Comparison of ENCODE assay signal across 27 cellular contexts in genomic region chr18:13809521-13810252, GRCh38. TPM values are rescaled to one million over a fixed set of nuclear protein-coding genes. Genes with fewer than 3 reads are reported as not detected.
A peak's percentile ranks its signal among the peaks of the same experiment; 100 is the strongest.
DNase-seq lines count a peak whose midpoint lies in the region; ATAC-seq and TF ChIP-seq lines count a peak whose summit lies in the region.
"Had no signal": no experiment of that assay in that cellular context is flagged by ENCODE, and none has a peak within 500 bp of the region (broad histone marks: within the 10 kb centered on the region; RNA-seq: fewer than 3 reads in every experiment).

No MANE protein-coding gene starts in this region.

- CTCF ChIA-PET in Calu3 (lab: Charles Lee) = interaction anchor here (1.2 kb wide), 1 partner anchor 12 kb away, joined by 3 read pairs; no protein-coding TSS in a partner anchor

- DNase-seq in Calu3 (peak; percentile 39), endothelial cell (ENCODE audit: low spot score) (no peak), H4 (ENCODE audit: low spot score) (no peak), left ventricle myocardium inferior (no peak), NCI-H226 (no peak)
- DNase-seq: activated CD4-positive, alpha-beta memory T cell treated with anti-CD3 and anti-CD28 coated beads for 36 hours; activated gamma-delta T cell; activated T-cell treated with anti-CD3 and anti-CD28 coated beads for 4 hours; effector memory CD8-positive, alpha-beta T cell; HCEC 1CT; Kasumi-1; left cardiac atrium; NCI-H187; NCI-H446 treated with DMSO at 0.1 percent for 48 hours; right cardiac atrium; SK-N-SH; stimulated activated CD4-positive, alpha-beta T cell treated with anti-CD3 and anti-CD28 coated beads, Interleukin-12 subunit alpha, Interleukin-12 subunit beta, amount 100 ng/mL, for 4 hours had no signal

- peak overlapping the region; percentile 75 for H3K27ac Mint-ChIP-seq in Calu3 (ENCODE audit: unreplicated experiment)
- peak overlapping the region; percentile 59 for H3K27ac Mint-ChIP-seq in endothelial cell (ENCODE audit: unreplicated experiment)
- H3K27ac Mint-ChIP-seq: activated CD4-positive, alpha-beta memory T cell treated with anti-CD3 and anti-CD28 coated beads for 36 hours; effector memory CD8-positive, alpha-beta T cell; natural killer cell treated with Interleukin-12 subunit alpha and Interleukin-12 subunit beta and Interleukin-15 and Interleukin-18, amount 100 ng/mL, for 72 hours; T-helper 2 cell treated with Interferon-gamma antibody and Interleukin-4, amounts not matched to agents 5 μg/mL and 100 μg/mL, for 36 hours had no signal

- H3K4me3 ChIP-seq in HUES64 (ENCODE audit: low read length) = peak overlapping the region; percentile 23
- peak overlapping the region in 1 of 2 donors; percentile 20 for H3K4me3 ChIP-seq in mucosa of rectum (ENCODE audit: low read length in 2 of 2)
- no peak overlapping the region for H3K4me3 ChIP-seq in left ventricle myocardium inferior
- H3K4me3 ChIP-seq: BLaER1 treated with 17β-estradiol and CSF1 and Interleukin-3, amounts not matched to agents 10 nM and 100 nM; body of pancreas; pancreas had no signal

- no TSS peak for BruUV-seq in Calu3 (replicated peaks; lab: Mats Ljungman, UMichigan)

- H3K4me1 ChIP-seq in HUES64 (ENCODE audit: insufficient read depth, low read length) (peaks cover 47% of the 10 kb centered on the region), mucosa of rectum (ENCODE audit: control insufficient read depth in 2 of 2, insufficient read depth in 2 of 2, low read length in 2 of 2) (peaks cover 13 to 18% of the 10 kb centered on the region in 2 donors), left ventricle myocardium inferior (no peaks in the 10 kb centered on the region)
- H3K4me1 ChIP-seq: BLaER1 treated with 17β-estradiol and CSF1 and Interleukin-3, amounts not matched to agents 10 nM and 100 nM had no signal

- H3K9me3 Mint-ChIP-seq in Calu3 (ENCODE audit: low read depth, unreplicated experiment) (peaks cover 7% of the 10 kb centered on the region), endothelial cell (ENCODE audit: unreplicated experiment) (no peaks in the 10 kb centered on the region)
- H3K9me3 Mint-ChIP-seq: activated CD4-positive, alpha-beta memory T cell treated with anti-CD3 and anti-CD28 coated beads for 36 hours; effector memory CD8-positive, alpha-beta T cell; natural killer cell treated with Interleukin-12 subunit alpha and Interleukin-12 subunit beta and Interleukin-15 and Interleukin-18, amount 100 ng/mL, for 72 hours; T-helper 2 cell treated with Interferon-gamma antibody and Interleukin-4, amounts not matched to agents 5 μg/mL and 100 μg/mL, for 36 hours had no signal

- ATAC-seq in GM21717 (IDR thresholded peaks at IDR 0.05; ENCODE audit: unreplicated experiment) = no peak
- ATAC-seq: effector memory CD8-positive, alpha-beta T cell; left cardiac atrium; natural killer cell treated with Interleukin-12 subunit alpha and Interleukin-12 subunit beta and Interleukin-15 and Interleukin-18, amount 100 ng/mL, for 72 hours; right cardiac atrium had no signal

- H3K27ac ChIP-seq in HUES64 (ENCODE audit: low read depth, low read length) = peak overlapping the region; percentile 89
- peak overlapping the region; percentile 57 to 69 for H3K27ac ChIP-seq in mucosa of rectum (ENCODE audit: low read depth in 2 of 2, low read length in 2 of 2)
- H3K27ac ChIP-seq in left ventricle myocardium inferior (replicated peaks) = no peak overlapping the region
- H3K27ac ChIP-seq: BLaER1 treated with 17β-estradiol and CSF1 and Interleukin-3, amounts not matched to agents 10 nM and 100 nM had no signal

- H3K27me3 Mint-ChIP-seq in Calu3 (ENCODE audit: unreplicated experiment) (no peaks in the 10 kb centered on the region), endothelial cell (ENCODE audit: unreplicated experiment) (peaks cover under 1% of the 10 kb centered on the region)

- peaks cover 47% of the 10 kb centered on the region for H3K4me1 Mint-ChIP-seq in Calu3 (ENCODE audit: low read depth, unreplicated experiment)
- H3K4me1 Mint-ChIP-seq in endothelial cell (ENCODE audit: unreplicated experiment) = peaks cover 44% of the 10 kb centered on the region

- no peaks in the 10 kb centered on the region for H3K36me3 ChIP-seq in HUES64 (ENCODE audit: insufficient read depth, low read length)
- H3K36me3 ChIP-seq in mucosa of rectum (ENCODE audit: control insufficient read depth in 2 of 2, insufficient read depth in 2 of 2, low read length in 2 of 2) = no peaks in the 10 kb centered on the region
- no peaks in the 10 kb centered on the region for H3K36me3 ChIP-seq in left ventricle myocardium inferior
- H3K36me3 ChIP-seq: BLaER1 treated with 17β-estradiol and CSF1 and Interleukin-3, amounts not matched to agents 10 nM and 100 nM; pancreas had no signal

- peak overlapping the region; percentile 33; the same call in 1 of the 2 replicates for H3K9ac ChIP-seq in HUES64 (ENCODE audit: low read depth, low read length)
- no peak overlapping the region for H3K9ac ChIP-seq in mucosa of rectum (ENCODE audit: low read depth in 1 of 2, low read length in 2 of 2)
- H3K9ac ChIP-seq: BLaER1 treated with 17β-estradiol and CSF1 and Interleukin-3, amounts not matched to agents 10 nM and 100 nM; SK-N-SH had no signal

- intact Hi-C loops in Calu3 (cut with micrococcal nuclease; ENCODE audit: unreplicated experiment) = no loop called here
- intact Hi-C loops in left ventricle myocardium inferior (cut with micrococcal nuclease) = no loop called here

- 38% methylated on average over 5 of the region's 5 CpGs for WGBS in HUES64

- H3K36me3 Mint-ChIP-seq in Calu3 (ENCODE audit: insufficient read depth, unreplicated experiment) (peaks cover 12% of the 10 kb centered on the region), endothelial cell (ENCODE audit: low read depth, unreplicated experiment) (no peaks in the 10 kb centered on the region)
- H3K36me3 Mint-ChIP-seq: activated CD4-positive, alpha-beta memory T cell treated with anti-CD3 and anti-CD28 coated beads for 36 hours; natural killer cell treated with Interleukin-12 subunit alpha and Interleukin-12 subunit beta and Interleukin-15 and Interleukin-18, amount 100 ng/mL, for 72 hours had no signal

- no peak overlapping the region for H3K4me3 Mint-ChIP-seq in Calu3 (ENCODE audit: low read depth, unreplicated experiment)
- H3K4me3 Mint-ChIP-seq in endothelial cell (ENCODE audit: unreplicated experiment) = no peak overlapping the region
- H3K4me3 Mint-ChIP-seq: activated CD4-positive, alpha-beta memory T cell treated with anti-CD3 and anti-CD28 coated beads for 36 hours; effector memory CD8-positive, alpha-beta T cell; natural killer cell treated with Interleukin-12 subunit alpha and Interleukin-12 subunit beta and Interleukin-15 and Interleukin-18, amount 100 ng/mL, for 72 hours; T-helper 2 cell treated with Interferon-gamma antibody and Interleukin-4, amounts not matched to agents 5 μg/mL and 100 μg/mL, for 36 hours had no signal

- H3K27me3 ChIP-seq in HUES64 (ENCODE audit: insufficient read depth, low read length) (no peaks in the 10 kb centered on the region), mucosa of rectum (ENCODE audit: control insufficient read depth in 2 of 2, insufficient read depth in 2 of 2, low read length in 2 of 2) (no peaks in the 10 kb centered on the region), left ventricle myocardium inferior (ENCODE audit: low read depth) (peaks cover 24% of the 10 kb centered on the region)
- H3K27me3 ChIP-seq: BLaER1 treated with 17β-estradiol and CSF1 and Interleukin-3, amounts not matched to agents 10 nM and 100 nM; body of pancreas; pancreas had no signal

- no peaks in the 10 kb centered on the region for H3K9me3 ChIP-seq in HUES64 (ENCODE audit: insufficient read depth, low read depth, low read length)
- no peaks in the 10 kb centered on the region for H3K9me3 ChIP-seq in mucosa of rectum (ENCODE audit: control insufficient read depth in 2 of 2, low read length in 2 of 2)
- no peaks in the 10 kb centered on the region for H3K9me3 ChIP-seq in left ventricle myocardium inferior (replicated peaks)
- H3K9me3 ChIP-seq: BLaER1 treated with 17β-estradiol and CSF1 and Interleukin-3, amounts not matched to agents 10 nM and 100 nM; body of pancreas; pancreas; SK-N-SH had no signal

- no peak for TF ChIP-seq CTCF in Calu3 (IDR thresholded peaks at IDR 0.05; ENCODE audit: unreplicated experiment)
- TF ChIP-seq CTCF in endothelial cell (IDR thresholded peaks at IDR 0.05; ENCODE audit: unreplicated experiment) = no peak
- TF ChIP-seq CTCF in left ventricle myocardium inferior (IDR thresholded peaks at IDR 0.05; ENCODE audit: borderline replicate concordance) = no peak

RNA-seq across cellular contexts. Expression of gene MC5R, which starts 14.3 kb away (rescaled TPM):
- total RNA-seq in Calu3 (2022) (not detected in 2 replicates), endothelial cell (ENCODE audit: unreplicated experiment) (0.56 TPM), left ventricle myocardium inferior (not detected)
- polyA plus RNA-seq in HUES64 (2013, experiment 1 of 2) = not detected
- polyA plus RNA-seq in HUES64 (2013, experiment 2 of 2) = 0.19 TPM
- total RNA-seq in H4 (2014; rRNA removed; shearing (Covaris generic)) = 0.10 TPM in 1 of 2 replicates, not detected in the other
- total RNA-seq: activated CD4-positive, alpha-beta memory T cell treated with anti-CD3 and anti-CD28 coated beads for 36 hours; body of pancreas; fibroblast of lung; left cardiac atrium; natural killer cell treated with Interleukin-12 subunit alpha and Interleukin-12 subunit beta and Interleukin-15 and Interleukin-18, amount 100 ng/mL, for 72 hours; pancreas; right cardiac atrium; ureter had no signal
- polyA plus RNA-seq: fibroblast of lung, pancreas, right cardiac atrium, SK-N-SH had no signal
